In genomic region chr2:103991591-103991990, GRCh38 we compare ENCODE assay signal across 18 cellular contexts.
DNase-seq lines count a peak whose midpoint lies in the region; ATAC-seq, FAIRE-seq and TF ChIP-seq lines count a peak whose summit lies in the region.
"Had no signal": no experiment of that assay in that cellular context is flagged by ENCODE, and none has a peak within 500 bp of the region (broad histone marks: within the 10 kb centered on the region; RNA-seq: fewer than 3 reads in every experiment).

No MANE protein-coding gene starts in this region.

- intact Hi-C loops in GM12878 (cut with micrococcal nuclease; ENCODE audit: unreplicated experiment) (no loop called here), Right ventricle myocardium superior (cut with DNase I) (no loop called here)

- TF ChIP-seq EP300 in GM12878 (IDR thresholded peaks at IDR 0.05; ENCODE audit: borderline replicate concordance in 1 of 2, control insufficient read depth in 1 of 2, low read depth in 2 of 2, low read length in 2 of 2), result no peak

- POLR2A ChIA-PET in GM12878 (lab: Charles Lee), result no interaction called here

- CTCF ChIA-PET in GM12878 (lab: Yijun Ruan, JAX), result no interaction called here

- no peak overlapping the region for H3K27ac ChIP-seq in GM12878 (ENCODE audit: control insufficient read depth, insufficient read depth)
- H3K27ac ChIP-seq: breast epithelium, lower lobe of right lung, transverse colon had no signal

- no peaks in the 10 kb centered on the region for H3K79me2 ChIP-seq in GM12878 (ENCODE audit: control insufficient read depth, insufficient read depth, low read length)

- WGBS in GM12878 (ENCODE audit: insufficient coverage, insufficient replicate concordance, low lambda C conversion rate, missing lambda C conversion rate), result 0% methylated on average over 2 of the region's 2 CpGs

- no TSS peak for BruUV-seq in GM12878 (replicated peaks; lab: Mats Ljungman, UMichigan)

- FAIRE-seq in GM12878 (lab: Jason Lieb, UNC), result no peak
- FAIRE-seq: A204.1, endothelial cell of umbilical vein had no signal

- no peak overlapping the region for H3K9ac ChIP-seq in GM12878 (ENCODE audit: control insufficient read depth, insufficient read depth, low read length)

- H3K4me2 ChIP-seq in GM12878 (ENCODE audit: control insufficient read depth, insufficient read depth), result no peak overlapping the region

- H3K4me3 Mint-ChIP-seq in progenitor cell of endocrine pancreas (ENCODE audit: low read depth), result no peak overlapping the region
- H3K4me3 Mint-ChIP-seq: activated CD4-positive, alpha-beta T cell treated with anti-CD3 and anti-CD28 coated beads, Interleukin-2, amount 10 ng/mL, durations not matched to agents 24 days and 14 days; T-helper 1 cell treated with Interleukin-12 subunit alpha and Interleukin-12 subunit beta and Interleukin-4 antibody, amounts not matched to agents 30 μg/mL and 1 μg/mL, for 36 hours had no signal

- DNase-seq in NCI-H1694 treated with DMSO at 0.1 percent for 48 hours (lab: John Stamatoyannopoulos, UW), result peak; percentile 0
- no peak for DNase-seq in NCI-H1694 (lab: John Stamatoyannopoulos, UW)
- peak; percentile 43 to 65 for DNase-seq in Kasumi-1 (lab: John Stamatoyannopoulos, UW)
- no peak for DNase-seq in GM12878 (ENCODE audit: low read depth, low spot score)
- DNase-seq in progenitor cell of endocrine pancreas (ENCODE audit: low spot score, unreplicated experiment), result no peak
- no peak for DNase-seq in Right ventricle myocardium superior
- DNase-seq in DMS114 treated with DMSO at 0.1 percent for 48 hours (lab: John Stamatoyannopoulos, UW; ENCODE audit: unreplicated experiment), result no peak
- no peak for DNase-seq in SK-N-DZ (ENCODE audit: low spot score)
- DNase-seq: activated CD4-positive, alpha-beta T cell treated with anti-CD3 and anti-CD28 coated beads, Interleukin-2, amount 10 ng/mL, durations not matched to agents 24 days and 14 days; activated effector memory CD4-positive, alpha-beta T cell treated with Interleukin-2 at 50 U/mL for 16 hours; lower lobe of right lung; MV-4-11; stimulated activated CD8-positive, alpha-beta memory T cell treated with anti-CD3 and anti-CD28 coated beads, Interleukin-4, amount 100 ng/mL, for 48 hours; transverse colon had no signal

- no peak overlapping the region for H2AFZ ChIP-seq in GM12878 (ENCODE audit: control insufficient read depth, low read depth, low read length)

- H4K20me1 ChIP-seq in GM12878 (ENCODE audit: control insufficient read depth, insufficient read depth), result no peaks in the 10 kb centered on the region

- SMC1A ChIA-PET in GM12878 (lab: Charles Lee; ENCODE audit: uncharacterized antibody, unreplicated experiment), result no interaction called here

- H3K9me3 Mint-ChIP-seq in progenitor cell of endocrine pancreas (ENCODE audit: low read depth), result no peaks in the 10 kb centered on the region

- peak in 1 of 3 experiments; percentile 24; a peak in 1 of 6 replicates for TF ChIP-seq CTCF in GM12878 (IDR thresholded peaks at IDR 0.05 in 2 of 3, conservative IDR thresholded peaks at IDR 0.05 in 1 of 3; ENCODE audit: control insufficient read depth in 2 of 3, extremely low read depth in 1 of 3, insufficient read depth in 1 of 3, low read depth in 3 of 3, low read length in 3 of 3)
- peak; percentile 39 for TF ChIP-seq CTCF in progenitor cell of endocrine pancreas (IDR thresholded peaks at IDR 0.05; ENCODE audit: unreplicated experiment)

- no peaks in the 10 kb centered on the region for H3K4me1 ChIP-seq in GM12878 (ENCODE audit: control insufficient read depth, insufficient read depth, low read length)
- H3K4me1 ChIP-seq: breast epithelium, lower lobe of right lung, transverse colon had no signal

- RAD21 ChIA-PET in GM12878 (lab: Charles Lee; ENCODE audit: unreplicated experiment), result no interaction called here

- H3K36me3 Mint-ChIP-seq in progenitor cell of endocrine pancreas (ENCODE audit: insufficient read depth), result no peaks in the 10 kb centered on the region

- in situ Hi-C loops in GM12878 (cut with MboI), result no loop called here

- ATAC-seq in GM12878 (0 out of 3 replicates have a peak, but pooled peaks have one; percentile 28), Right ventricle myocardium superior (ENCODE audit: poor library complexity) (no peak)
- ATAC-seq: lower lobe of right lung had no signal

- H3K36me3 ChIP-seq in GM12878 (ENCODE audit: control insufficient read depth in 2 of 2, insufficient read depth in 2 of 2, low read length in 1 of 2), result no peaks in the 10 kb centered on the region
- H3K36me3 ChIP-seq: breast epithelium, lower lobe of right lung, transverse colon had no signal

- no peak overlapping the region for H3K27ac Mint-ChIP-seq in progenitor cell of endocrine pancreas
- H3K27ac Mint-ChIP-seq: activated CD4-positive, alpha-beta T cell treated with anti-CD3 and anti-CD28 coated beads, Interleukin-2, amount 10 ng/mL, durations not matched to agents 24 days and 14 days; T-helper 1 cell treated with Interleukin-12 subunit alpha and Interleukin-12 subunit beta and Interleukin-4 antibody, amounts not matched to agents 30 μg/mL and 1 μg/mL, for 36 hours had no signal

- H3K4me3 ChIP-seq in GM12878, result no peak overlapping the region
- H3K4me3 ChIP-seq: breast epithelium, lower lobe of right lung, transverse colon had no signal

- no peak for TF ChIP-seq RAD21 in GM12878 (IDR thresholded peaks at IDR 0.05; ENCODE audit: insufficient read depth, low read depth, low read length)

- H3K4me1 Mint-ChIP-seq in progenitor cell of endocrine pancreas (ENCODE audit: low read depth), result no peaks in the 10 kb centered on the region
- H3K4me1 Mint-ChIP-seq: activated CD4-positive, alpha-beta T cell treated with anti-CD3 and anti-CD28 coated beads, Interleukin-2, amount 10 ng/mL, durations not matched to agents 24 days and 14 days had no signal

- peaks cover 6% of the 10 kb centered on the region for H3K27me3 Mint-ChIP-seq in progenitor cell of endocrine pancreas
- H3K27me3 Mint-ChIP-seq: activated CD4-positive, alpha-beta T cell treated with anti-CD3 and anti-CD28 coated beads, Interleukin-2, amount 10 ng/mL, durations not matched to agents 24 days and 14 days had no signal

- no peak for TF ChIP-seq POLR2A in GM12878 (IDR thresholded peaks at IDR 0.05; ENCODE audit: low read depth, low read length)

- H3K27me3 ChIP-seq in GM12878 (replicated peaks in 1 of 2; ENCODE audit: control insufficient read depth in 2 of 2, insufficient read depth in 2 of 2, low read length in 1 of 2), result no peaks in the 10 kb centered on the region
- H3K27me3 ChIP-seq: transverse colon had no signal

- no peaks in the 10 kb centered on the region for H3K9me3 ChIP-seq in GM12878 (replicated peaks; ENCODE audit: control insufficient read depth, insufficient read depth, low read length)
- H3K9me3 ChIP-seq: breast epithelium, lower lobe of right lung, transverse colon had no signal

TF ChIP-seq in GM12878, 131 proteins besides CTCF, POLR2A, EP300 and RAD21:
- no peak for TF ChIP-seq RELB (IDR thresholded peaks at IDR 0.05; ENCODE audit: low read depth)

Comparison
In these comparisons a context has a peak if more than half of its experiments do, and no peak if none do; other contexts are left out.
1. DNase-seq: peak in NCI-H1694 treated with DMSO at 0.1 percent for 48 hours (single experiment) and Kasumi-1 (2 of 2); none in NCI-H1694 (single experiment), GM12878 (single experiment), progenitor cell of endocrine pancreas (single experiment), Right ventricle myocardium superior (single experiment), DMS114 treated with DMSO at 0.1 percent for 48 hours (single experiment) and SK-N-DZ (single experiment).